In the genomic region with DNA sequence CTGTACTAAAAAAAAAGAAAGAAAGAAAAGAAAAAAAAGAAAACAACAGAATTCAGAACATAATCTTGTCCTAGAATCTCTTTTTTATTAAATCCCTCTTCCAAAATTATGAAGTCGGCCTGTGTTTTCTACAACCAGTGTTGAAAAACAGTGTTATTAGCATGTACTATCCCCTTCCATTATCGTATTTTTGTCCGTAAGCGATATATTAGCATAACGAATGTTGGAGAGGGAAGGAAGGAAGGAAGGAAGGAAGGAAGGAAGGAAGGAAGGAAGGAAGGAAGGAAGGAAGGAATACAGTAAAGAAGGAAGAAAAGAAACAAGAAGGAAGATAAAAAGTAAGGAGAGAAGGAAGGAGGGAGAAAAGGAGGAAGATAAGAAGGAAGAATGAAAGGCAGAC, we compare ENCODE assay signal across 31 cellular contexts.
DNase-seq lines count a peak whose midpoint lies in the region; ATAC-seq and TF ChIP-seq lines count a peak whose summit lies in the region.
"Had no signal": no experiment of that assay in that cellular context is flagged by ENCODE, and none has a peak within 500 bp of the region (broad histone marks: within the 10 kb centered on the region; RNA-seq: fewer than 3 reads in every experiment).

No MANE protein-coding gene starts in this region.

- H3K9ac ChIP-seq in SK-N-MC (ENCODE audit: insufficient read length): peak overlapping the region; percentile 76
- H3K9ac ChIP-seq: BLaER1; BLaER1 treated with 17β-estradiol and CSF1 and Interleukin-3, amounts not matched to agents 10 nM and 100 nM had no signal

- no TSS peak for BruUV-seq in A673 (replicated peaks; lab: Mats Ljungman, UMichigan)

- intact Hi-C loops in A673 (cut with micrococcal nuclease; ENCODE audit: unreplicated experiment): no loop called here

- H3K4me1 ChIP-seq in A673 (ENCODE audit: insufficient read depth, low read length, poor library complexity, severe bottlenecking) (no peaks in the 10 kb centered on the region), HEK293 (ENCODE audit: control insufficient read depth, insufficient read depth, low read length) (no peaks in the 10 kb centered on the region)
- H3K4me1 ChIP-seq: A549, BE2C, BLaER1, Caco-2 had no signal

- no peak overlapping the region for H3K4me3 ChIP-seq in A673 (ENCODE audit: low read depth, low read length, poor library complexity, severe bottlenecking)
- H3K4me3 ChIP-seq in HEK293 (ENCODE audit: low read depth, low read length): no peak overlapping the region
- peak overlapping the region; percentile 59 for H3K4me3 ChIP-seq in SK-N-MC
- H3K4me3 ChIP-seq: A549; BLaER1; BLaER1 treated with 17β-estradiol and CSF1 and Interleukin-3, amounts not matched to agents 10 nM and 100 nM had no signal

- no peaks in the 10 kb centered on the region for H3K36me3 ChIP-seq in A673 (ENCODE audit: insufficient read depth, low read length, poor library complexity, severe bottlenecking)
- no peaks in the 10 kb centered on the region; a peak in 1 of 3 replicates for H3K36me3 ChIP-seq in HEK293 (ENCODE audit: control insufficient read depth in 2 of 2, insufficient read depth in 1 of 2, low read length in 2 of 2)
- no peaks in the 10 kb centered on the region for H3K36me3 ChIP-seq in SK-N-MC (ENCODE audit: insufficient read depth, low read length)
- H3K36me3 ChIP-seq: BE2C; BLaER1; BLaER1 treated with 17β-estradiol and CSF1 and Interleukin-3, amounts not matched to agents 10 nM and 100 nM had no signal

- DNase-seq in A673 (ENCODE audit: low spot score) (peak; percentile 35), SK-N-MC (ENCODE audit: low read depth, low spot score) (peak; percentile 92), SIG-M5 treated with dmso at 0.1 percent for 504 hours (lab: John Stamatoyannopoulos, UW; ENCODE audit: unreplicated experiment) (no peak)
- DNase-seq: 8988T; ACHN; AML-193; BE2C; C1 segment of cervical spinal cord; Caco-2; Calu3; CD4-positive, alpha-beta memory T cell; CD4-positive, alpha-beta T cell; CD4-positive, CD25-positive, alpha-beta regulatory T cell; CD8-positive, alpha-beta memory T cell; CD8-positive, alpha-beta T cell; COR-L47; DMS 273 treated with DMSO at 0.1 percent for 48 hours; DMS153; DMS53; DMS79; DMS79 treated with DMSO at 0.1 percent for 48 hours; DND-41; EL had no signal

- CTCF ChIA-PET in A673 (lab: Charles Lee): no interaction called here
- CTCF ChIA-PET in HEK293 (lab: Yijun Ruan, JAX): no interaction called here

- peak overlapping the region; percentile 58 for H3K27ac ChIP-seq in A673 (ENCODE audit: low read depth, low read length, poor library complexity, severe bottlenecking)
- no peak overlapping the region for H3K27ac ChIP-seq in HEK293 (ENCODE audit: extremely low read depth, low read depth, low read length)
- peak overlapping the region; percentile 99 for H3K27ac ChIP-seq in SK-N-MC
- H3K27ac ChIP-seq: 22Rv1; A549; BLaER1; BLaER1 treated with 17β-estradiol and CSF1 and Interleukin-3, amounts not matched to agents 10 nM and 100 nM; C4-2B had no signal

- no peaks in the 10 kb centered on the region for H3K9me3 ChIP-seq in A673 (ENCODE audit: low read depth, low read length, poor library complexity, severe bottlenecking)
- no peaks in the 10 kb centered on the region for H3K9me3 ChIP-seq in HEK293 (ENCODE audit: control insufficient read depth, insufficient read depth, low read depth, low read length)
- H3K9me3 ChIP-seq in SK-N-MC (ENCODE audit: low read depth, low read length): no peaks in the 10 kb centered on the region
- H3K9me3 ChIP-seq: BE2C; BLaER1; BLaER1 treated with 17β-estradiol and CSF1 and Interleukin-3, amounts not matched to agents 10 nM and 100 nM; Caco-2 had no signal

- POLR2A ChIA-PET in A673 (lab: Charles Lee; ENCODE audit: low non-redundant PET): no interaction called here
- POLR2A ChIA-PET in HEK293 (lab: Yijun Ruan, JAX): no interaction called here

- TF ChIP-seq CTCF in A673 (conservative IDR thresholded peaks at IDR 0.05; ENCODE audit: low read depth, low read length) (no peak), HEK293 (tag by site-specific recombination; IDR thresholded peaks at IDR 0.05) (no peak)

- ATAC-seq in GM18517 (IDR thresholded peaks at IDR 0.05; ENCODE audit: unreplicated experiment) (no peak), HG03045 (IDR thresholded peaks at IDR 0.05; ENCODE audit: unreplicated experiment) (no peak)
- ATAC-seq: A549; CD8-positive, alpha-beta T cell had no signal

- no peaks in the 10 kb centered on the region for H3K27me3 ChIP-seq in A673 (replicated peaks; ENCODE audit: insufficient read depth, low read depth, low read length, poor library complexity)
- H3K27me3 ChIP-seq: BE2C; BLaER1; BLaER1 treated with 17β-estradiol and CSF1 and Interleukin-3, amounts not matched to agents 10 nM and 100 nM had no signal

TF ChIP-seq in HEK293, 187 proteins besides CTCF, POLR2A, EP300 and RAD21:
- peak; percentile 89 for TF ChIP-seq ZNF366 (tag by site-specific recombination; conservative IDR thresholded peaks at IDR 0.05)
- TF ChIP-seq ZNF747 (tag by site-specific recombination; IDR thresholded peaks at IDR 0.05): no peak
- no peak for TF ChIP-seq TRIM28 (IDR thresholded peaks at IDR 0.05; ENCODE audit: borderline replicate concordance, low read length)
- TF ChIP-seq, protein P1, sequence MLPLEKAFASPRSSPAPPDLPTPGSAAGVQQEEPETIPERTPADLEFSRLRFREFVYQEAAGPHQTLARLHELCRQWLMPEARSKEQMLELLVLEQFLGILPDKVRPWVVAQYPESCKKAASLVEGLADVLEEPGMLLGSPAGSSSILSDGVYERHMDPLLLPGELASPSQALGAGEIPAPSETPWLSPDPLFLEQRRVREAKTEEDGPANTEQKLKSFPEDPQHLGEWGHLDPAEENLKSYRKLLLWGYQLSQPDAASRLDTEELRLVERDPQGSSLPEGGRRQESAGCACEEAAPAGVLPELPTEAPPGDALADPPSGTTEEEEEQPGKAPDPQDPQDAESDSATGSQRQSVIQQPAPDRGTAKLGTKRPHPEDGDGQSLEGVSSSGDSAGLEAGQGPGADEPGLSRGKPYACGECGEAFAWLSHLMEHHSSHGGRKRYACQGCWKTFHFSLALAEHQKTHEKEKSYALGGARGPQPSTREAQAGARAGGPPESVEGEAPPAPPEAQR (tag by site-specific recombination; IDR thresholded peaks at IDR 0.05): no peak
